In the genomic region with DNA sequence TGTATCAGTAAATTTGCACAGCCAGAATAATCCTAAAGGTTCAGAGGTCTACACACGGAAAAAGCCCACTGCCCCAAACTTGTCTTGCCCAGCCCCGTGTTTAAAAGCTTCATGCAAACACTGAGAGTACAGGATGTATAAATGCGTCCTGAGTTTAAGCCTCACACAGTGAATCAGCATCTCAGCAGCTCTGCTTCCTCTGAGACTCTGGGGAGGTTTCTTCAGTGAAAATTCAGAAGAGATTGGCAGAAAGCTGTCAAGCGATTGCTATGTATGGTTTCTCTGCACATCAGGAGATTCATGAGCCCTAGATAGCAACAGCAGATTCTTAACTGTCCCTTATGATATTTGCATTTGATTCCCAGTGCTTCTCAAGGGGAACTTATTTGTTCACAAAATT, we compare ENCODE assay signal across 1 cellular context.
TF ChIP-seq lines count a peak whose summit lies in the region.

No MANE protein-coding gene starts in this region.

TF ChIP-seq in GM23338, 12 proteins besides CTCF, POLR2A, EP300 and RAD21 (continued from another document):
- TF ChIP-seq, protein P1, sequence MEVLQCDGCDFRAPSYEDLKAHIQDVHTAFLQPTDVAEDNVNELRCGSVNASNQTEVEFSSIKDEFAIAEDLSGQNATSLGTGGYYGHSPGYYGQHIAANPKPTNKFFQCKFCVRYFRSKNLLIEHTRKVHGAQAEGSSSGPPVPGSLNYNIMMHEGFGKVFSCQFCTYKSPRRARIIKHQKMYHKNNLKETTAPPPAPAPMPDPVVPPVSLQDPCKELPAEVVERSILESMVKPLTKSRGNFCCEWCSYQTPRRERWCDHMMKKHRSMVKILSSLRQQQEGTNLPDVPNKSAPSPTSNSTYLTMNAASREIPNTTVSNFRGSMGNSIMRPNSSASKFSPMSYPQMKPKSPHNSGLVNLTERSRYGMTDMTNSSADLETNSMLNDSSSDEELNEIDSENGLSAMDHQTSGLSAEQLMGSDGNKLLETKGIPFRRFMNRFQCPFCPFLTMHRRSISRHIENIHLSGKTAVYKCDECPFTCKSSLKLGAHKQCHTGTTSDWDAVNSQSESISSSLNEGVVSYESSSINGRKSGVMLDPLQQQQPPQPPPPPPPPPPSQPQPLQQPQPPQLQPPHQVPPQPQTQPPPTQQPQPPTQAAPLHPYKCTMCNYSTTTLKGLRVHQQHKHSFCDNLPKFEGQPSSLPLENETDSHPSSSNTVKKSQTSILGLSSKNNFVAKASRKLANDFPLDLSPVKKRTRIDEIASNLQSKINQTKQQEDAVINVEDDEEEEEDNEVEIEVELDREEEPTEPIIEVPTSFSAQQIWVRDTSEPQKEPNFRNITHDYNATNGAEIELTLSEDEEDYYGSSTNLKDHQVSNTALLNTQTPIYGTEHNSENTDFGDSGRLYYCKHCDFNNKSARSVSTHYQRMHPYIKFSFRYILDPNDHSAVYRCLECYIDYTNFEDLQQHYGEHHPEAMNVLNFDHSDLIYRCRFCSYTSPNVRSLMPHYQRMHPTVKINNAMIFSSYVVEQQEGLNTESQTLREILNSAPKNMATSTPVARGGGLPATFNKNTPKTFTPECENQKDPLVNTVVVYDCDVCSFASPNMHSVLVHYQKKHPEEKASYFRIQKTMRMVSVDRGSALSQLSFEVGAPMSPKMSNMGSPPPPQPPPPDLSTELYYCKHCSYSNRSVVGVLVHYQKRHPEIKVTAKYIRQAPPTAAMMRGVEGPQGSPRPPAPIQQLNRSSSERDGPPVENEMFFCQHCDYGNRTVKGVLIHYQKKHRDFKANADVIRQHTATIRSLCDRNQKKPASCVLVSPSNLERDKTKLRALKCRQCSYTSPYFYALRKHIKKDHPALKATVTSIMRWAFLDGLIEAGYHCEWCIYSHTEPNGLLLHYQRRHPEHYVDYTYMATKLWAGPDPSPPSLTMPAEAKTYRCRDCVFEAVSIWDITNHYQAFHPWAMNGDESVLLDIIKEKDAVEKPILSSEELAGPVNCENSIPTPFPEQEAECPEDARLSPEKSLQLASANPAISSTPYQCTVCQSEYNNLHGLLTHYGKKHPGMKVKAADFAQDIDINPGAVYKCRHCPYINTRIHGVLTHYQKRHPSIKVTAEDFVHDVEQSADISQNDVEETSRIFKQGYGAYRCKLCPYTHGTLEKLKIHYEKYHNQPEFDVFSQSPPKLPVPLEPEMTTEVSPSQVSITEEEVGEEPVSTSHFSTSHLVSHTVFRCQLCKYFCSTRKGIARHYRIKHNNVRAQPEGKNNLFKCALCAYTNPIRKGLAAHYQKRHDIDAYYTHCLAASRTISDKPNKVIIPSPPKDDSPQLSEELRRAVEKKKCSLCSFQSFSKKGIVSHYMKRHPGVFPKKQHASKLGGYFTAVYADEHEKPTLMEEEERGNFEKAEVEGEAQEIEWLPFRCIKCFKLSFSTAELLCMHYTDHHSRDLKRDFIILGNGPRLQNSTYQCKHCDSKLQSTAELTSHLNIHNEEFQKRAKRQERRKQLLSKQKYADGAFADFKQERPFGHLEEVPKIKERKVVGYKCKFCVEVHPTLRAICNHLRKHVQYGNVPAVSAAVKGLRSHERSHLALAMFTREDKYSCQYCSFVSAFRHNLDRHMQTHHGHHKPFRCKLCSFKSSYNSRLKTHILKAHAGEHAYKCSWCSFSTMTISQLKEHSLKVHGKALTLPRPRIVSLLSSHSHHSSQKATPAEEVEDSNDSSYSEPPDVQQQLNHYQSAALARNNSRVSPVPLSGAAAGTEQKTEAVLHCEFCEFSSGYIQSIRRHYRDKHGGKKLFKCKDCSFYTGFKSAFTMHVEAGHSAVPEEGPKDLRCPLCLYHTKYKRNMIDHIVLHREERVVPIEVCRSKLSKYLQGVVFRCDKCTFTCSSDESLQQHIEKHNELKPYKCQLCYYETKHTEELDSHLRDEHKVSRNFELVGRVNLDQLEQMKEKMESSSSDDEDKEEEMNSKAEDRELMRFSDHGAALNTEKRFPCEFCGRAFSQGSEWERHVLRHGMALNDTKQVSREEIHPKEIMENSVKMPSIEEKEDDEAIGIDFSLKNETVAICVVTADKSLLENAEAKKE (CRISPR knock-in tag; IDR thresholded peaks at IDR 0.05) = no peak
- TF ChIP-seq STAT1 (IDR thresholded peaks at IDR 0.05; ENCODE audit: unreplicated experiment) (no peak), EZH2phosphoT487 (IDR thresholded peaks at IDR 0.05; ENCODE audit: unreplicated experiment) (no peak), NANOG (IDR thresholded peaks at IDR 0.05; ENCODE audit: borderline replicate concordance) (no peak), EZH2 (IDR thresholded peaks at IDR 0.05; ENCODE audit: low read depth, unreplicated experiment) (no peak), JUNB (IDR thresholded peaks at IDR 0.05; ENCODE audit: unreplicated experiment) (no peak), ZNF114 (CRISPR knock-in tag; IDR thresholded peaks at IDR 0.05) (no peak)
- TF ChIP-seq, protein P2, sequence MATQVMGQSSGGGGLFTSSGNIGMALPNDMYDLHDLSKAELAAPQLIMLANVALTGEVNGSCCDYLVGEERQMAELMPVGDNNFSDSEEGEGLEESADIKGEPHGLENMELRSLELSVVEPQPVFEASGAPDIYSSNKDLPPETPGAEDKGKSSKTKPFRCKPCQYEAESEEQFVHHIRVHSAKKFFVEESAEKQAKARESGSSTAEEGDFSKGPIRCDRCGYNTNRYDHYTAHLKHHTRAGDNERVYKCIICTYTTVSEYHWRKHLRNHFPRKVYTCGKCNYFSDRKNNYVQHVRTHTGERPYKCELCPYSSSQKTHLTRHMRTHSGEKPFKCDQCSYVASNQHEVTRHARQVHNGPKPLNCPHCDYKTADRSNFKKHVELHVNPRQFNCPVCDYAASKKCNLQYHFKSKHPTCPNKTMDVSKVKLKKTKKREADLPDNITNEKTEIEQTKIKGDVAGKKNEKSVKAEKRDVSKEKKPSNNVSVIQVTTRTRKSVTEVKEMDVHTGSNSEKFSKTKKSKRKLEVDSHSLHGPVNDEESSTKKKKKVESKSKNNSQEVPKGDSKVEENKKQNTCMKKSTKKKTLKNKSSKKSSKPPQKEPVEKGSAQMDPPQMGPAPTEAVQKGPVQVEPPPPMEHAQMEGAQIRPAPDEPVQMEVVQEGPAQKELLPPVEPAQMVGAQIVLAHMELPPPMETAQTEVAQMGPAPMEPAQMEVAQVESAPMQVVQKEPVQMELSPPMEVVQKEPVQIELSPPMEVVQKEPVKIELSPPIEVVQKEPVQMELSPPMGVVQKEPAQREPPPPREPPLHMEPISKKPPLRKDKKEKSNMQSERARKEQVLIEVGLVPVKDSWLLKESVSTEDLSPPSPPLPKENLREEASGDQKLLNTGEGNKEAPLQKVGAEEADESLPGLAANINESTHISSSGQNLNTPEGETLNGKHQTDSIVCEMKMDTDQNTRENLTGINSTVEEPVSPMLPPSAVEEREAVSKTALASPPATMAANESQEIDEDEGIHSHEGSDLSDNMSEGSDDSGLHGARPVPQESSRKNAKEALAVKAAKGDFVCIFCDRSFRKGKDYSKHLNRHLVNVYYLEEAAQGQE (IDR thresholded peaks at IDR 0.05; ENCODE audit: unreplicated experiment) = no peak
- TF ChIP-seq, protein P3, sequence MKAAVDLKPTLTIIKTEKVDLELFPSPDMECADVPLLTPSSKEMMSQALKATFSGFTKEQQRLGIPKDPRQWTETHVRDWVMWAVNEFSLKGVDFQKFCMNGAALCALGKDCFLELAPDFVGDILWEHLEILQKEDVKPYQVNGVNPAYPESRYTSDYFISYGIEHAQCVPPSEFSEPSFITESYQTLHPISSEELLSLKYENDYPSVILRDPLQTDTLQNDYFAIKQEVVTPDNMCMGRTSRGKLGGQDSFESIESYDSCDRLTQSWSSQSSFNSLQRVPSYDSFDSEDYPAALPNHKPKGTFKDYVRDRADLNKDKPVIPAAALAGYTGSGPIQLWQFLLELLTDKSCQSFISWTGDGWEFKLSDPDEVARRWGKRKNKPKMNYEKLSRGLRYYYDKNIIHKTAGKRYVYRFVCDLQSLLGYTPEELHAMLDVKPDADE (IDR thresholded peaks at IDR 0.05) = no peak
